21 cellular contexts compared by ENCODE assay signal in genomic region chr5:39700523-39700922, GRCh38.
"Had no signal": no experiment of that assay in that cellular context is flagged by ENCODE, and none has a peak within 500 bp of the region (broad histone marks: within the 10 kb centered on the region; RNA-seq: fewer than 3 reads in every experiment).

No MANE protein-coding gene starts in this region.

- H3K36me3 ChIP-seq: adrenal gland, gastrocnemius medialis, left lung, spleen, tibial artery, uterus, WERI-Rb-1 had no signal

- H3K27ac ChIP-seq: adrenal gland, gastrocnemius medialis, left lung, spleen, tibial artery, uterus, WERI-Rb-1 had no signal

- H3K4me3 ChIP-seq: adrenal gland, gastrocnemius medialis, left lung, spleen, tibial artery, uterus had no signal

- H3K27me3 ChIP-seq: adrenal gland, gastrocnemius medialis, left lung, tibial artery, uterus had no signal

- ATAC-seq: activated T-cell treated with anti-CD3 and anti-CD28 coated beads, Interleukin-2, amount 50 U/mL, for 72 hours; gastrocnemius medialis; left lung; sciatic nerve; stimulated activated naive CD8-positive, alpha-beta T cell treated with anti-CD3 and anti-CD28 coated beads, Interleukin-15, Interleukin-2, amounts not matched to agents 100 U/mL and 50 U/mL, for 24 hours had no signal

- H3K4me1 ChIP-seq: adrenal gland, gastrocnemius medialis, left lung, spleen, tibial artery, uterus had no signal

- H3K9me3 ChIP-seq: adrenal gland, gastrocnemius medialis, left lung, spleen, tibial artery, uterus had no signal

- DNase-seq: activated CD4-positive, alpha-beta T cell treated with anti-CD3 and anti-CD28 coated beads, Interleukin-2, amount 50 U/mL, for 4 hours; activated gamma-delta T cell; activated T-cell treated with anti-CD3 and anti-CD28 coated beads, Interleukin-2, amount 50 U/mL, for 72 hours; adrenal gland; cerebellar nuclear complex; cortex of kidney; erythroblast; gastrocnemius medialis; head of caudate nucleus; left lung; midbrain; nephron progenitor cell; nucleus accumbens; spleen; stimulated activated naive CD8-positive, alpha-beta T cell treated with anti-CD3 and anti-CD28 coated beads, Interleukin-15, Interleukin-2, amounts not matched to agents 100 U/mL and 50 U/mL, for 24 hours; substantia nigra; T-helper 9 cell; tibial artery; uterus; WERI-Rb-1 had no signal
